7 cellular contexts compared by ENCODE assay signal in genomic region chr20:57391439-57392129, GRCh38. TPM values are rescaled to one million over a fixed set of nuclear protein-coding genes. Genes with fewer than 3 reads are reported as not detected.
DNase-seq lines count a peak whose midpoint lies in the region; ATAC-seq and TF ChIP-seq lines count a peak whose summit lies in the region.

No MANE protein-coding gene starts in this region.

- H3K4me3 Mint-ChIP-seq in H9: peak overlapping the region; percentile 83 to 91
- H3K4me3 Mint-ChIP-seq in MCF 10A (ENCODE audit: unreplicated experiment): peak overlapping the region; percentile 69

- H3K9me3 Mint-ChIP-seq in H9 (no peaks in the 10 kb centered on the region), MCF 10A (ENCODE audit: unreplicated experiment) (no peaks in the 10 kb centered on the region)

- 0 out of 7 replicates have a peak overlapping the region, but pooled peaks of 1 of the 3 experiments have one; percentile 81 for H3K27ac Mint-ChIP-seq in H9
- no peak overlapping the region for H3K27ac Mint-ChIP-seq in MCF 10A (ENCODE audit: low read depth, unreplicated experiment)

- TF ChIP-seq CTCF in H9 (conservative IDR thresholded peaks at IDR 0.05) (no peak), MCF 10A (IDR thresholded peaks at IDR 0.05; ENCODE audit: unreplicated experiment) (no peak), lower lobe of right lung (IDR thresholded peaks at IDR 0.05) (no peak), tibial nerve (IDR thresholded peaks at IDR 0.05) (no peak), omental fat pad (IDR thresholded peaks at IDR 0.05) (no peak)

- no peak for ATAC-seq in lower lobe of right lung
- no peak for ATAC-seq in omental fat pad (ENCODE audit: low FRiP score)

- no peak overlapping the region for H4K5ac ChIP-seq in H9 (ENCODE audit: insufficient read length, low read depth, low read length)

- H3K27ac ChIP-seq in H9 (ENCODE audit: insufficient read length, low read depth, low read length): no peak overlapping the region
- H3K27ac ChIP-seq in lower lobe of right lung: peak overlapping the region; percentile 72
- H3K27ac ChIP-seq in tibial nerve: peak overlapping the region; percentile 57 to 87 (median 80)

- H3K4ac ChIP-seq in H9 (ENCODE audit: low read depth, low read length): no peak overlapping the region

- no peak overlapping the region for H2BK5ac ChIP-seq in H9 (ENCODE audit: insufficient read length, low read length)

- no peak overlapping the region for H4K8ac ChIP-seq in H9 (replicated peaks; ENCODE audit: insufficient read length, low read depth, low read length)

- TF ChIP-seq EP300 in tibial nerve (IDR thresholded peaks at IDR 0.05): no peak

- H3K9ac ChIP-seq in H9 (ENCODE audit: extremely low read depth, insufficient read length, low read length): peak overlapping the region; percentile 67

- no peak overlapping the region for H3K23ac ChIP-seq in H9 (ENCODE audit: insufficient read length, low read depth, low read length)

- WGBS in H9 (ENCODE audit: extremely low coverage, insufficient read length, low lambda C conversion rate): no CpG with 5 or more reads among the region's 91 CpGs
- WGBS in tibial nerve, 2 donors: 1 to 4% methylated on average over 10 to 60 of the region's 91 CpGs

- CTCF ChIA-PET in MCF 10A (lab: Yijun Ruan, JAX): interaction anchor here (0.7 to 1.2 kb wide), 5 partner anchors 8 to 757 kb away, joined by 3 to 6 read pairs (median 3); no protein-coding TSS in a partner anchor

- no peak overlapping the region for H2BK15ac ChIP-seq in H9 (ENCODE audit: low read depth, low read length)

- H3K4me3 ChIP-seq in lower lobe of right lung: peak overlapping the region; percentile 69
- peak overlapping the region; percentile 70 to 79 (median 78) for H3K4me3 ChIP-seq in tibial nerve

- no peak overlapping the region for H3T11ph ChIP-seq in H9 (ENCODE audit: low read length)

- POLR2A ChIA-PET in MCF 10A (lab: Yijun Ruan, JAX): interaction anchor here (0.6 to 1.2 kb wide), 5 partner anchors 8 to 730 kb away, joined by 3 to 4 read pairs (median 3); no protein-coding TSS in a partner anchor

- peaks cover 3% of the 10 kb centered on the region for H3K79me1 ChIP-seq in H9 (ENCODE audit: insufficient read depth, low read depth, low read length, poor library complexity, severe bottlenecking)

- intact Hi-C loops in MCF 10A (cut with micrococcal nuclease) (no loop called here), lower lobe of right lung (cut with DNase I) (no loop called here)

- H3K36me3 ChIP-seq in lower lobe of right lung (peaks cover 15% of the 10 kb centered on the region), tibial nerve (peaks cover 0 to 14% (median 0%) of the 10 kb centered on the region in 3 donors)

- H3K18ac ChIP-seq in H9 (ENCODE audit: insufficient read length, low read depth, low read length): peak overlapping the region; percentile 68

- H3K4me1 ChIP-seq in H9 (ENCODE audit: insufficient read depth, low read length) (no peaks in the 10 kb centered on the region), lower lobe of right lung (peaks cover 61% of the 10 kb centered on the region), tibial nerve (peaks cover 0 to 61% (median 49%) of the 10 kb centered on the region in 4 donors)

- no peak overlapping the region for H2AFZ ChIP-seq in H9 (ENCODE audit: low read length)

- H2BK120ac ChIP-seq in H9 (ENCODE audit: low read depth, low read length, poor library complexity, severe bottlenecking): no peak overlapping the region

- TF ChIP-seq POLR2A in GM15510 (IDR thresholded peaks at IDR 0.05; ENCODE audit: borderline replicate concordance, extremely low read depth, insufficient read length) (peak; percentile 79), tibial nerve (IDR thresholded peaks at IDR 0.05) (peak in 1 of 2 donors; percentile 26)

- no peak overlapping the region for H2BK12ac ChIP-seq in H9 (ENCODE audit: insufficient read length, low read depth, low read length)

- H3K4me2 ChIP-seq in H9 (ENCODE audit: insufficient read depth, insufficient read length, low read length): peak overlapping the region; percentile 65

- no peak overlapping the region for H3K56ac ChIP-seq in H9 (ENCODE audit: insufficient read length, low read depth, low read length)

- H3K27me3 ChIP-seq in H9 (ENCODE audit: insufficient read depth, low read length) (no peaks in the 10 kb centered on the region), lower lobe of right lung (ENCODE audit: low read depth) (no peaks in the 10 kb centered on the region), tibial nerve (no peaks in the 10 kb centered on the region)

- H3K9me3 ChIP-seq in H9 (ENCODE audit: control insufficient read depth, low read depth, low read length) (no peaks in the 10 kb centered on the region), lower lobe of right lung (no peaks in the 10 kb centered on the region), tibial nerve (peaks cover 0 to 2% (median 0%) of the 10 kb centered on the region in 4 donors)

- H3K27me3 Mint-ChIP-seq in H9 (ENCODE audit: low read depth) (peaks cover 6% of the 10 kb centered on the region), MCF 10A (ENCODE audit: insufficient read depth, unreplicated experiment) (no peaks in the 10 kb centered on the region)

- peaks cover 24% of the 10 kb centered on the region for H3K23me2 ChIP-seq in H9 (ENCODE audit: insufficient read length, low read depth, low read length, poor library complexity, severe bottlenecking)

- H4K20me1 ChIP-seq in H9 (ENCODE audit: control insufficient read depth, insufficient read depth, insufficient read length): no peaks in the 10 kb centered on the region

- BruUV-seq in MCF 10A (replicated peaks; lab: Mats Ljungman, UMichigan): no TSS peak

- no peaks in the 10 kb centered on the region; the same call in 1 of the 2 replicates for H3K79me2 ChIP-seq in H9 (ENCODE audit: insufficient read depth, low read length)

- no peak overlapping the region for H2AK5ac ChIP-seq in H9 (ENCODE audit: insufficient read length, low read length)

- H3K36me3 Mint-ChIP-seq in H9 (ENCODE audit: insufficient read depth in 1 of 3, low read depth in 3 of 3): peaks cover 18 to 32% (median 31%) of the 10 kb centered on the region in 3 experiments; a peak in 6 of 7 replicates
- no peaks in the 10 kb centered on the region for H3K36me3 Mint-ChIP-seq in MCF 10A (ENCODE audit: insufficient read depth, unreplicated experiment)

- H3K4me1 Mint-ChIP-seq in H9 (peaks cover 38 to 51% of the 10 kb centered on the region in 2 experiments), MCF 10A (ENCODE audit: insufficient read depth, unreplicated experiment) (no peaks in the 10 kb centered on the region)

- H4K91ac ChIP-seq in H9 (ENCODE audit: insufficient read length, low read depth, low read length): no peak overlapping the region

- DNase-seq in H9 (no peak), OCI-M1 (lab: John Stamatoyannopoulos, UW) (peak; percentile 38), MCF 10A (ENCODE audit: unreplicated experiment) (peak; percentile 4), lower lobe of right lung (peak; percentile 66), tibial nerve (ENCODE audit: low spot score in 2 of 2) (no peak), omental fat pad (ENCODE audit: low spot score) (no peak)

- H2BK20ac ChIP-seq in H9 (ENCODE audit: low read depth, low read length, poor library complexity, severe bottlenecking): no peak overlapping the region

- peak overlapping the region; percentile 62 for H3K14ac ChIP-seq in H9 (ENCODE audit: insufficient read depth, low read length)

RNA-seq across cellular contexts. Expression of gene RBM38, which starts 0.4 kb away (rescaled TPM):
- 66.8 and 67.9 TPM in 2 replicates for total RNA-seq in H9 (2021)
- total RNA-seq in MCF 10A (2022): 5.1 and 5.8 TPM in 2 replicates
- 15.5 TPM for total RNA-seq in lower lobe of right lung
- 10 to 100 TPM in 1 of 4 donors, 1 to 10 TPM in 3; 4.8 to 14.4 (median 5.8) TPM for total RNA-seq in tibial nerve
- 10 to 100 TPM in 3 of 4 donors, 1 to 10 TPM in 1; 4.6 to 18.0 (median 10.6) TPM for total RNA-seq in omental fat pad

RNA-seq across cellular contexts. Expression of gene RAE1, which starts 40.5 kb away (rescaled TPM):
- total RNA-seq in H9 (2021): 53.1 and 54.8 TPM in 2 replicates
- total RNA-seq in MCF 10A (2022): 46.7 and 60.3 TPM in 2 replicates
- total RNA-seq in lower lobe of right lung: 20.6 TPM
- 10 to 100 TPM; 12.6 to 20.9 (median 19.0) TPM for total RNA-seq in tibial nerve
- 10 to 100 TPM; 13.9 to 32.9 (median 17.2) TPM for total RNA-seq in omental fat pad

Comparison
In these comparisons a context has a peak if more than half of its experiments do, and no peak if none do; other contexts are left out.
1. DNase-seq: peak in OCI-M1 (single experiment), MCF 10A (single experiment) and lower lobe of right lung (single experiment); none in H9 (single experiment), tibial nerve (0 of 2) and omental fat pad (single experiment).